Comparison of ENCODE assay signal across 10 cellular contexts in the genomic region with DNA sequence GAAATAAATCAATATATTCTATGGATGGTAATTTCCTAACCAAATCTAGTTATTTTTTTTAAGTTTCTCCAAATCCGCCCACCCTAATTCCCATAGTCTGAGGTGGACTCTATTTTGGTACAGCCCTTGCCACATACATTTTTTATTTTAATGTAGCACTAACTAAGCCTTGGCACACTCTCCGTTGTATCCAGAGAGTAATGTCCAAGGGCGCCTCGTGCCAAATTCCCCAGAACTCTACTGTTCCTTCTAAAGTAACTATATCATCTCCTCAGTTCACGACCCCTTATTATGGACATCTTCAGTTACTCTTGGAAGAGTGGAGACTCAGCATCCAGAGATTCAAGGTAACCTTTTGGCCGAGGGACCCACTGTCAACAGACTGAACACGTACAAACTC. TPM values are rescaled to one million over a fixed set of nuclear protein-coding genes. Genes with fewer than 3 reads are reported as not detected.
A peak's percentile ranks its signal among the peaks of the same experiment; 100 is the strongest.
DNase-seq lines count a peak whose midpoint lies in the region; ATAC-seq and TF ChIP-seq lines count a peak whose summit lies in the region.
"Had no signal": no experiment of that assay in that cellular context is flagged by ENCODE, and none has a peak within 500 bp of the region (broad histone marks: within the 10 kb centered on the region; RNA-seq: fewer than 3 reads in every experiment).

No MANE protein-coding gene starts in this region.

- peaks cover 18% of the 10 kb centered on the region for H3K4me1 ChIP-seq in foreskin keratinocyte
- H3K4me1 ChIP-seq in prostate gland (replicated peaks), result no peaks in the 10 kb centered on the region
- H3K4me1 ChIP-seq in BE2C, result no peaks in the 10 kb centered on the region

- TF ChIP-seq CTCF in AG10803 (conservative IDR thresholded peaks at IDR 0.05; ENCODE audit: low read length) (no peak), foreskin keratinocyte (conservative IDR thresholded peaks at IDR 0.05) (no peak), prostate gland (IDR thresholded peaks at IDR 0.05) (no peak), BE2C (IDR thresholded peaks at IDR 0.05; ENCODE audit: low read depth, low read length) (no peak)

- TF ChIP-seq POLR2A in prostate gland (IDR thresholded peaks at IDR 0.05), result no peak

- H3K27me3 ChIP-seq in foreskin keratinocyte (no peaks in the 10 kb centered on the region), prostate gland (replicated peaks; ENCODE audit: insufficient read depth) (no peaks in the 10 kb centered on the region), BE2C (peaks cover 67% of the 10 kb centered on the region)

- ATAC-seq in foreskin keratinocyte (no peak), GM21390 (IDR thresholded peaks at IDR 0.05; ENCODE audit: unreplicated experiment) (no peak)

- H3K27ac ChIP-seq in SK-N-MC (peak overlapping the region; percentile 48; the same call in 1 of the 2 replicates), foreskin keratinocyte (peak overlapping the region; percentile 73), prostate gland (peak overlapping the region; percentile 88 to 91), caudate nucleus (ENCODE audit: low read depth, low read length) (no peak overlapping the region)
- H3K27ac ChIP-seq: C4-2B had no signal

- 51% methylated on average over 7 of the region's 7 CpGs for WGBS in prostate gland

- H3K9ac ChIP-seq in SK-N-MC (ENCODE audit: insufficient read length), result peak overlapping the region; percentile 16

- intact Hi-C loops in prostate gland (cut with DNase I), result no loop called here

- DNase-seq in AG10803 (ENCODE audit: low read depth) (no peak), SK-N-MC (ENCODE audit: low read depth, low spot score) (no peak), foreskin keratinocyte (no peak), prostate gland (ENCODE audit: low spot score) (no peak), caudate nucleus (lab: John Stamatoyannopoulos, UW) (no peak), BE2C (no peak)
- no peak for DNase-seq in stimulated activated CD4-positive, alpha-beta T cell treated with anti-CD3 and anti-CD28 coated beads, Interleukin-15, amount 100 ng/mL, for 24 hours
- DNase-seq: effector CD8-positive, alpha-beta T cell had no signal

- peak overlapping the region; percentile 93 for H3K4me3 ChIP-seq in AG10803 (ENCODE audit: low read length)
- H3K4me3 ChIP-seq in SK-N-MC, result peak overlapping the region; percentile 87
- H3K4me3 ChIP-seq in prostate gland, result peak overlapping the region; percentile 71 to 73
- H3K4me3 ChIP-seq in BE2C (ENCODE audit: low read depth, low read length), result no peak overlapping the region

- no peaks in the 10 kb centered on the region for H3K9me3 ChIP-seq in SK-N-MC (ENCODE audit: low read depth, low read length)
- no peaks in the 10 kb centered on the region for H3K9me3 ChIP-seq in prostate gland
- no peaks in the 10 kb centered on the region for H3K9me3 ChIP-seq in BE2C

- H3K36me3 ChIP-seq in SK-N-MC (ENCODE audit: insufficient read depth, low read length) (no peaks in the 10 kb centered on the region), prostate gland (no peaks in the 10 kb centered on the region), BE2C (no peaks in the 10 kb centered on the region)

RNA-seq across cellular contexts. Expression of a gene that starts 1.3 kb away (rescaled TPM):
- total RNA-seq in foreskin keratinocyte, result 1.3 and 1.8 TPM in 2 replicates
- polyA plus RNA-seq in foreskin keratinocyte, result 0.11 and 0.18 TPM in 2 replicates
- total RNA-seq in prostate gland, result 10 to 100 TPM; 44.4 to 55.5 TPM
- polyA plus RNA-seq in BE2C (2012; ENCODE audit: insufficient read depth, insufficient read length, low read depth), result 0.06 TPM

Comparison
In these comparisons a context has a peak if more than half of its experiments do, and no peak if none do; other contexts are left out.
1. RNA of a gene that starts 1.3 kb away (total RNA-seq): 44.4 to 55.5 TPM in prostate gland; 1.3 to 1.8 TPM in foreskin keratinocyte; every median in the first group is over 10 times any median in the second.